In genomic region chr16:28704246-28704645, GRCh38 we compare ENCODE assay signal across 2 cellular contexts. TPM values are rescaled to one million over a fixed set of nuclear protein-coding genes. Genes with fewer than 3 reads are reported as not detected.
"Had no signal": no experiment of that assay in that cellular context is flagged by ENCODE, and none has a peak within 500 bp of the region (broad histone marks: within the 10 kb centered on the region; RNA-seq: fewer than 3 reads in every experiment).

No MANE protein-coding gene starts in this region.

RNA-seq across cellular contexts. Expression of gene NPIPB9, which starts 47.3 kb away (rescaled TPM):
- total RNA-seq: HT-29, IMR-90 had no signal
